Comparison of ENCODE assay signal across 22 cellular contexts in the genomic region with DNA sequence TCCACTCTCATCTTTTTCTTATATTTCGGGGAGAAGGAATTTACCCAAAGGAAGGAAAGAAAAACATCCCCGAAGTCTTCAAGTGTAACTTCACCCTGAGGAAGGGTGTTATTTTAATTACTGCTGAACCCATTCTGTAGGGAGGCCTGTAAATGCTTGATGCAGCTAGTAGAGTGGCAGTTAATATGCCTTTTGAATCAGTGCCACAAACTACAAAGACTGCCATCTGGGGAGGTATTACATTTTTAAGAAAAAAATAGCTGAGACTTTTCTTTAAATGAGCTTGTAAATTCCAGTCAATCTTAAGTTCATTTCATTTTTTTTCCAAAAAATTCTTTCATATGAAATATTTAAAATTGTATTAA.
DNase-seq lines count a peak whose midpoint lies in the region; ATAC-seq and TF ChIP-seq lines count a peak whose summit lies in the region.
"Had no signal": no experiment of that assay in that cellular context is flagged by ENCODE, and none has a peak within 500 bp of the region (broad histone marks: within the 10 kb centered on the region; RNA-seq: fewer than 3 reads in every experiment).

No MANE protein-coding gene starts in this region.

- H3K4me1 Mint-ChIP-seq in mesothelial cell of epicardium: peaks cover 43% of the 10 kb centered on the region
- H3K4me1 Mint-ChIP-seq in effector memory CD8-positive, alpha-beta T cell (ENCODE audit: low read depth in 2 of 2): no peaks in the 10 kb centered on the region
- H3K4me1 Mint-ChIP-seq in natural killer cell treated with Interleukin-12 subunit alpha and Interleukin-12 subunit beta and Interleukin-15 and Interleukin-18, amount 100 ng/mL, for 72 hours (ENCODE audit: low read depth in 2 of 2): peaks cover 3 to 5% of the 10 kb centered on the region in 2 donors
- no peaks in the 10 kb centered on the region for H3K4me1 Mint-ChIP-seq in activated CD8-positive, alpha-beta T cell treated with anti-CD3 and anti-CD28 coated beads for 36 hours (ENCODE audit: low read depth)
- H3K4me1 Mint-ChIP-seq: endodermal cell; stimulated activated memory B cell treated with anti-CD40 and anti-IgM and Interleukin-4, amounts not matched to agents 10 μg/mL and 1 μg/mL and 100 μg/mL, for 72 hours had no signal

- intact Hi-C loops in activated CD8-positive, alpha-beta T cell treated with anti-CD3 and anti-CD28 coated beads for 36 hours (cut with micrococcal nuclease): no loop called here

- no peak for ATAC-seq in effector memory CD8-positive, alpha-beta T cell (replicated peaks)
- no peak for ATAC-seq in natural killer cell treated with Interleukin-12 subunit alpha and Interleukin-12 subunit beta and Interleukin-15 and Interleukin-18, amount 100 ng/mL, for 72 hours
- no peak for ATAC-seq in activated CD8-positive, alpha-beta T cell treated with anti-CD3 and anti-CD28 coated beads for 36 hours
- ATAC-seq: lower lobe of right lung; sciatic nerve; stimulated activated memory B cell treated with anti-CD40 and anti-IgM and Interleukin-4, amounts not matched to agents 10 μg/mL and 1 μg/mL and 100 μg/mL, for 72 hours had no signal

- H3K4me3 ChIP-seq in WI38 (ENCODE audit: low read depth, low read length): peak overlapping the region; percentile 41
- H3K4me3 ChIP-seq: lower lobe of right lung, testis had no signal

- peak overlapping the region; percentile 3 for H3K4me3 Mint-ChIP-seq in mesothelial cell of epicardium
- H3K4me3 Mint-ChIP-seq in effector memory CD8-positive, alpha-beta T cell: no peak overlapping the region
- no peak overlapping the region for H3K4me3 Mint-ChIP-seq in natural killer cell treated with Interleukin-12 subunit alpha and Interleukin-12 subunit beta and Interleukin-15 and Interleukin-18, amount 100 ng/mL, for 72 hours
- H3K4me3 Mint-ChIP-seq in activated CD8-positive, alpha-beta T cell treated with anti-CD3 and anti-CD28 coated beads for 36 hours: no peak overlapping the region
- H3K4me3 Mint-ChIP-seq: activated naive CD4-positive, alpha-beta T cell treated with anti-CD3 and anti-CD28 coated beads for 36 hours; CD4-positive, alpha-beta T cell; endodermal cell; stimulated activated memory B cell treated with anti-CD40 and anti-IgM and Interleukin-4, amounts not matched to agents 10 μg/mL and 1 μg/mL and 100 μg/mL, for 72 hours; T-helper 1 cell treated with Interleukin-12 subunit alpha and Interleukin-12 subunit beta and Interleukin-4 antibody, amounts not matched to agents 30 μg/mL and 1 μg/mL, for 36 hours had no signal

- POLR2A ChIA-PET in activated CD8-positive, alpha-beta T cell treated with anti-CD3 and anti-CD28 coated beads for 36 hours (lab: Charles Lee): no interaction called here

- H3K36me3 Mint-ChIP-seq in mesothelial cell of epicardium: no peaks in the 10 kb centered on the region
- no peaks in the 10 kb centered on the region for H3K36me3 Mint-ChIP-seq in effector memory CD8-positive, alpha-beta T cell (ENCODE audit: insufficient read depth)
- H3K36me3 Mint-ChIP-seq in natural killer cell treated with Interleukin-12 subunit alpha and Interleukin-12 subunit beta and Interleukin-15 and Interleukin-18, amount 100 ng/mL, for 72 hours: no peaks in the 10 kb centered on the region
- no peaks in the 10 kb centered on the region for H3K36me3 Mint-ChIP-seq in activated CD8-positive, alpha-beta T cell treated with anti-CD3 and anti-CD28 coated beads for 36 hours (ENCODE audit: low read depth)
- H3K36me3 Mint-ChIP-seq: stimulated activated memory B cell treated with anti-CD40 and anti-IgM and Interleukin-4, amounts not matched to agents 10 μg/mL and 1 μg/mL and 100 μg/mL, for 72 hours had no signal

- TF ChIP-seq CTCF in WI38 (IDR thresholded peaks at IDR 0.05; ENCODE audit: low read depth, low read length) (no peak), mesothelial cell of epicardium (IDR thresholded peaks at IDR 0.05; ENCODE audit: unreplicated experiment) (no peak)
- no peak for TF ChIP-seq CTCF in activated CD8-positive, alpha-beta T cell treated with anti-CD3 and anti-CD28 coated beads for 36 hours (IDR thresholded peaks at IDR 0.05)

- CTCF ChIA-PET in activated CD8-positive, alpha-beta T cell treated with anti-CD3 and anti-CD28 coated beads for 36 hours (lab: Charles Lee): no interaction called here

- peak; percentile 13 for DNase-seq in Daoy (ENCODE audit: low read depth)
- peak; percentile 76 for DNase-seq in NCI-H2171 (lab: John Stamatoyannopoulos, UW)
- DNase-seq in mesothelial cell of epicardium (ENCODE audit: low spot score in 2 of 2, unreplicated experiment in 2 of 2): no peak
- DNase-seq in effector memory CD8-positive, alpha-beta T cell: no peak
- no peak for DNase-seq in natural killer cell treated with Interleukin-12 subunit alpha and Interleukin-12 subunit beta and Interleukin-15 and Interleukin-18, amount 100 ng/mL, for 72 hours (ENCODE audit: low spot score)
- DNase-seq in activated CD8-positive, alpha-beta T cell treated with anti-CD3 and anti-CD28 coated beads for 36 hours: no peak
- no peak for DNase-seq in AG08396 (ENCODE audit: low spot score)
- DNase-seq: ACHN; activated CD4-positive, alpha-beta T cell treated with anti-CD3 and anti-CD28 coated beads, Interleukin-2, amount 50 U/mL, for 4 hours; activated naive CD4-positive, alpha-beta T cell treated with anti-CD3 and anti-CD28 coated beads for 36 hours; aorta; CD4-positive, alpha-beta T cell; DMS79; endodermal cell; Kasumi-1; lower lobe of right lung; NCI-H226; testis had no signal

- no peaks in the 10 kb centered on the region for H3K9me3 Mint-ChIP-seq in mesothelial cell of epicardium
- peaks cover 0 to 6% of the 10 kb centered on the region in 2 donors for H3K9me3 Mint-ChIP-seq in effector memory CD8-positive, alpha-beta T cell
- no peaks in the 10 kb centered on the region for H3K9me3 Mint-ChIP-seq in natural killer cell treated with Interleukin-12 subunit alpha and Interleukin-12 subunit beta and Interleukin-15 and Interleukin-18, amount 100 ng/mL, for 72 hours
- H3K9me3 Mint-ChIP-seq in activated CD8-positive, alpha-beta T cell treated with anti-CD3 and anti-CD28 coated beads for 36 hours: peaks cover 4% of the 10 kb centered on the region
- H3K9me3 Mint-ChIP-seq: stimulated activated memory B cell treated with anti-CD40 and anti-IgM and Interleukin-4, amounts not matched to agents 10 μg/mL and 1 μg/mL and 100 μg/mL, for 72 hours; T-helper 1 cell treated with Interleukin-12 subunit alpha and Interleukin-12 subunit beta and Interleukin-4 antibody, amounts not matched to agents 30 μg/mL and 1 μg/mL, for 36 hours had no signal

- H3K27ac Mint-ChIP-seq in mesothelial cell of epicardium: peak overlapping the region; percentile 83
- H3K27ac Mint-ChIP-seq in effector memory CD8-positive, alpha-beta T cell: no peak overlapping the region
- no peak overlapping the region for H3K27ac Mint-ChIP-seq in natural killer cell treated with Interleukin-12 subunit alpha and Interleukin-12 subunit beta and Interleukin-15 and Interleukin-18, amount 100 ng/mL, for 72 hours
- no peak overlapping the region for H3K27ac Mint-ChIP-seq in activated CD8-positive, alpha-beta T cell treated with anti-CD3 and anti-CD28 coated beads for 36 hours
- H3K27ac Mint-ChIP-seq: activated naive CD4-positive, alpha-beta T cell treated with anti-CD3 and anti-CD28 coated beads for 36 hours; CD4-positive, alpha-beta T cell; endodermal cell; stimulated activated memory B cell treated with anti-CD40 and anti-IgM and Interleukin-4, amounts not matched to agents 10 μg/mL and 1 μg/mL and 100 μg/mL, for 72 hours; T-helper 1 cell treated with Interleukin-12 subunit alpha and Interleukin-12 subunit beta and Interleukin-4 antibody, amounts not matched to agents 30 μg/mL and 1 μg/mL, for 36 hours had no signal

- no peaks in the 10 kb centered on the region for H3K27me3 Mint-ChIP-seq in mesothelial cell of epicardium (ENCODE audit: low read depth)
- no peaks in the 10 kb centered on the region for H3K27me3 Mint-ChIP-seq in effector memory CD8-positive, alpha-beta T cell
- peaks cover 5 to 7% of the 10 kb centered on the region in 2 donors for H3K27me3 Mint-ChIP-seq in natural killer cell treated with Interleukin-12 subunit alpha and Interleukin-12 subunit beta and Interleukin-15 and Interleukin-18, amount 100 ng/mL, for 72 hours
- no peaks in the 10 kb centered on the region for H3K27me3 Mint-ChIP-seq in activated CD8-positive, alpha-beta T cell treated with anti-CD3 and anti-CD28 coated beads for 36 hours
- H3K27me3 Mint-ChIP-seq: CD4-positive, alpha-beta T cell; stimulated activated memory B cell treated with anti-CD40 and anti-IgM and Interleukin-4, amounts not matched to agents 10 μg/mL and 1 μg/mL and 100 μg/mL, for 72 hours had no signal

Comparison
In these comparisons a context has a peak if more than half of its experiments do, and no peak if none do; other contexts are left out.
1. DNase-seq: peak in Daoy (single experiment) and NCI-H2171 (single experiment); none in mesothelial cell of epicardium (0 of 2), effector memory CD8-positive, alpha-beta T cell (0 of 3), natural killer cell treated with Interleukin-12 subunit alpha and Interleukin-12 subunit beta and Interleukin-15 and Interleukin-18, amount 100 ng/mL, for 72 hours (single experiment), activated CD8-positive, alpha-beta T cell treated with anti-CD3 and anti-CD28 coated beads for 36 hours (single experiment) and AG08396 (single experiment).